Comparison of ENCODE assay signal across 17 cellular contexts in the genomic region with DNA sequence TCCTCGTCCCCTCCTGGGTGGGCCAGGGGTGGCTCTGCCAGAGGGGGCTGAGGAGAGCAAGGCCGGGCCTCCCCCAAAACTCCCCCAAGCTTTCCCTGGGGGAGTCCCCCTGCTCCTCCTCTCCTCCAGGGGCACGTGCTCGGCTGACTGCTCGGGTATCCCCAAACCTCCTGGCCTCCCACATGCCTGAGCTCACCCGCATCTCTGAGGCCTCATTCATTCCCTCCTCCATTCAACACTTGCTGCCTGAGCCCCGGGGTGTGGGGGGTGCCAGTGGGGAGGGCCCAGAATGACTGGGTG.
A peak's percentile ranks its signal among the peaks of the same experiment; 100 is the strongest.
DNase-seq lines count a peak whose midpoint lies in the region; ATAC-seq and TF ChIP-seq lines count a peak whose summit lies in the region.
"Had no signal": no experiment of that assay in that cellular context is flagged by ENCODE, and none has a peak within 500 bp of the region (broad histone marks: within the 10 kb centered on the region; RNA-seq: fewer than 3 reads in every experiment).

No MANE protein-coding gene starts in this region.

- H3K27me3 Mint-ChIP-seq in neural progenitor cell (ENCODE audit: insufficient read depth, low read depth) = peaks cover 6% of the 10 kb centered on the region
- H3K27me3 Mint-ChIP-seq: IgD-negative memory B cell had no signal

- no peak for ATAC-seq in psoas muscle
- ATAC-seq: A549; CD8-positive, alpha-beta T cell had no signal

- H3K27ac ChIP-seq in OCI-LY3 (ENCODE audit: low read length) (peak overlapping the region; percentile 77), neural progenitor cell (no peak overlapping the region), psoas muscle (no peak overlapping the region)
- H3K27ac ChIP-seq: A549 had no signal

- no peak overlapping the region for H3K27ac Mint-ChIP-seq in neural progenitor cell
- H3K27ac Mint-ChIP-seq: CD14-positive monocyte; CD8-positive, alpha-beta T cell; IgD-negative memory B cell had no signal

- intact Hi-C loops in psoas muscle (cut with DNase I) = loop anchor here in 1 of 2 donors (5.0 kb wide), 1 partner anchor 55 kb away; no protein-coding TSS in a partner anchor

- no peaks in the 10 kb centered on the region for H3K9me3 Mint-ChIP-seq in neural progenitor cell
- H3K9me3 Mint-ChIP-seq: CD14-positive monocyte; CD8-positive, alpha-beta T cell; IgD-negative memory B cell had no signal

- H3K4me3 ChIP-seq in OCI-LY3 (ENCODE audit: low read length) = peak overlapping the region; percentile 77
- no peak overlapping the region for H3K4me3 ChIP-seq in neural progenitor cell
- H3K4me3 ChIP-seq in psoas muscle = no peak overlapping the region
- H3K4me3 ChIP-seq: A549, HAP-1 had no signal

- H4K20me1 ChIP-seq in OCI-LY3 (ENCODE audit: insufficient read depth, low read length) (no peaks in the 10 kb centered on the region), neural progenitor cell (ENCODE audit: low read depth) (no peaks in the 10 kb centered on the region)

- H3K27me3 ChIP-seq in OCI-LY3 (ENCODE audit: low read depth, low read length) (no peaks in the 10 kb centered on the region), neural progenitor cell (no peaks in the 10 kb centered on the region), psoas muscle (ENCODE audit: insufficient read depth in 3 of 3, low read length in 2 of 3) (no peaks in the 10 kb centered on the region)
- H3K27me3 ChIP-seq: BE2C had no signal

- H3K9me3 ChIP-seq in OCI-LY3 (ENCODE audit: insufficient read depth, low read length) = no peaks in the 10 kb centered on the region
- no peaks in the 10 kb centered on the region for H3K9me3 ChIP-seq in neural progenitor cell (ENCODE audit: low read depth)
- no peaks in the 10 kb centered on the region for H3K9me3 ChIP-seq in psoas muscle
- H3K9me3 ChIP-seq: A549, BE2C, HAP-1 had no signal

- H2AFZ ChIP-seq in OCI-LY3 (ENCODE audit: low read depth, low read length) (peak overlapping the region; percentile 61; the same call in 1 of the 2 replicates), neural progenitor cell (replicated peaks) (no peak overlapping the region)

- no peaks in the 10 kb centered on the region for H3K36me3 Mint-ChIP-seq in neural progenitor cell
- H3K36me3 Mint-ChIP-seq: CD14-positive monocyte; CD8-positive, alpha-beta T cell had no signal

- DNase-seq in GM13977 (ENCODE audit: low spot score) (peak; percentile 60), neural progenitor cell (ENCODE audit: low spot score) (no peak), psoas muscle (no peak), putamen (ENCODE audit: low spot score) (no peak), ecto neural progenitor cell (ENCODE audit: low spot score) (no peak)
- DNase-seq: BE2C; CD8-positive, alpha-beta T cell; COR-L47; DMS153; DMS79 treated with DMSO at 0.1 percent for 48 hours; EL; GOT3 had no signal

- no peak overlapping the region for H3K4me3 Mint-ChIP-seq in neural progenitor cell
- H3K4me3 Mint-ChIP-seq: CD14-positive monocyte; CD8-positive, alpha-beta T cell; IgD-negative memory B cell had no signal

- H3K4me1 ChIP-seq in OCI-LY3 (ENCODE audit: low read length) (peaks cover 52% of the 10 kb centered on the region), neural progenitor cell (peaks cover 32% of the 10 kb centered on the region), psoas muscle (peaks cover 16% of the 10 kb centered on the region)
- H3K4me1 ChIP-seq: A549, BE2C, HAP-1 had no signal

- peak overlapping the region; percentile 78 for H3K9ac ChIP-seq in OCI-LY3 (ENCODE audit: low read length)
- H3K9ac ChIP-seq in neural progenitor cell = no peak overlapping the region

- TF ChIP-seq CTCF in GM13977 (IDR thresholded peaks at IDR 0.05; ENCODE audit: extremely low read depth, insufficient read depth, missing control alignments) = no peak
- TF ChIP-seq CTCF in OCI-LY3 (IDR thresholded peaks at IDR 0.05; ENCODE audit: low read depth, low read length) = no peak
- no peak for TF ChIP-seq CTCF in neural progenitor cell (IDR thresholded peaks at IDR 0.05)
- no peak for TF ChIP-seq CTCF in psoas muscle (IDR thresholded peaks at IDR 0.05)

- in situ Hi-C loops in GM13977 (cut with MboI; ENCODE audit: low pct_unique_long_range_greater_than_20kb, low sequenced_read_pairs, unreplicated experiment) = no loop called here

- peaks cover 12% of the 10 kb centered on the region for H3F3A ChIP-seq in neural progenitor cell (ENCODE audit: low read depth)

- no peaks in the 10 kb centered on the region for H3K36me3 ChIP-seq in OCI-LY3 (replicated peaks; ENCODE audit: low read depth, low read length)
- no peaks in the 10 kb centered on the region for H3K36me3 ChIP-seq in neural progenitor cell
- no peaks in the 10 kb centered on the region for H3K36me3 ChIP-seq in psoas muscle (ENCODE audit: insufficient read depth in 1 of 2, low read depth in 1 of 2)
- H3K36me3 ChIP-seq: BE2C, HAP-1 had no signal

- H3K4me1 Mint-ChIP-seq in neural progenitor cell = peaks cover 28% of the 10 kb centered on the region
- H3K4me1 Mint-ChIP-seq: CD14-positive monocyte, IgD-negative memory B cell had no signal

- WGBS in psoas muscle, 3 donors = 70 to 86% (median 80%) methylated on average over 5 to 7 of the region's 7 CpGs

- peak overlapping the region; percentile 98 for H3K4me2 ChIP-seq in OCI-LY3 (ENCODE audit: low read length)
- peak overlapping the region; percentile 42 for H3K4me2 ChIP-seq in neural progenitor cell
- H3K4me2 ChIP-seq: A549 had no signal

- peaks cover 5% of the 10 kb centered on the region; the same call in 1 of the 2 replicates for H3K79me2 ChIP-seq in OCI-LY3 (ENCODE audit: low read length)
- H3K79me2 ChIP-seq in neural progenitor cell (ENCODE audit: low read depth) = no peaks in the 10 kb centered on the region
